Comparison of ENCODE assay signal across 10 cellular contexts in genomic region chr19:51637362-51637978, GRCh38. TPM values are rescaled to one million over a fixed set of nuclear protein-coding genes. Genes with fewer than 3 reads are reported as not detected.
DNase-seq lines count a peak whose midpoint lies in the region; ATAC-seq, FAIRE-seq and TF ChIP-seq lines count a peak whose summit lies in the region.
"Had no signal": no experiment of that assay in that cellular context is flagged by ENCODE, and none has a peak within 500 bp of the region (broad histone marks: within the 10 kb centered on the region; RNA-seq: fewer than 3 reads in every experiment).

No MANE protein-coding gene starts in this region.

- H3K79me1 ChIP-seq in H1 (ENCODE audit: low read depth, low read length), result no peaks in the 10 kb centered on the region

- H3K4ac ChIP-seq in H1 (replicated peaks; ENCODE audit: insufficient read length, low read depth, low read length), result no peak overlapping the region

- H3K4me3 Mint-ChIP-seq in progenitor cell of endocrine pancreas (ENCODE audit: low read depth), result no peak overlapping the region
- H3K4me3 Mint-ChIP-seq: activated T-cell treated with anti-CD3 and anti-CD28 coated beads, Interleukin-2, amount 50 U/mL, for 4 hours had no signal

- H3K56ac ChIP-seq in H1 (replicated peaks; ENCODE audit: insufficient read length, low read depth, low read length), result no peak overlapping the region

- H3K27me3 Mint-ChIP-seq in progenitor cell of endocrine pancreas, result peaks cover 15% of the 10 kb centered on the region

- no peak overlapping the region for H3K18ac ChIP-seq in H1 (ENCODE audit: extremely low read depth, low read length)

- no peaks in the 10 kb centered on the region for H3K36me3 ChIP-seq in H1 (ENCODE audit: control insufficient read depth in 2 of 4, insufficient read depth in 4 of 4, low read length in 3 of 4)

- H3K79me2 ChIP-seq in H1 (ENCODE audit: control insufficient read depth in 1 of 2, insufficient read depth in 2 of 2, low read length in 2 of 2), result no peaks in the 10 kb centered on the region

- H4K20me1 ChIP-seq in H1 (replicated peaks in 1 of 2; ENCODE audit: control insufficient read depth in 1 of 2, insufficient read depth in 2 of 2, low read length in 2 of 2), result no peaks in the 10 kb centered on the region

- no peaks in the 10 kb centered on the region for H3K23me2 ChIP-seq in H1 (ENCODE audit: low read depth, low read length)

- FAIRE-seq in H1 (lab: Jason Lieb, UNC), result no peak

- peaks cover 41 to 58% of the 10 kb centered on the region in 2 experiments for H3K9me3 ChIP-seq in H1 (ENCODE audit: insufficient read depth in 2 of 2, low read depth in 1 of 2, low read length in 1 of 2)

- CTCF ChIA-PET in H1 (lab: Charles Lee; ENCODE audit: partially characterized antibody), result interaction anchor here (0.7 to 2.6 kb wide), 10 partner anchors 10 to 164 kb away, joined by 3 to 9 read pairs (median 4); no protein-coding TSS in a partner anchor

- H2BK20ac ChIP-seq in H1 (ENCODE audit: low read length), result no peak overlapping the region

- POLR2A ChIA-PET in H1 (lab: Charles Lee; ENCODE audit: partially characterized antibody), result no interaction called here

- H2BK5ac ChIP-seq in H1 (ENCODE audit: low read depth, low read length), result no peak overlapping the region

- no peak for TF ChIP-seq EP300 in H1 (IDR thresholded peaks at IDR 0.05; ENCODE audit: borderline replicate concordance in 1 of 2, low read depth in 2 of 2, low read length in 2 of 2)

- ATAC-seq in GM21825 (IDR thresholded peaks at IDR 0.05; ENCODE audit: unreplicated experiment), result no peak
- ATAC-seq: activated T-cell treated with anti-CD3 and anti-CD28 coated beads, Interleukin-2, amount 50 U/mL, for 4 hours had no signal

- no peaks in the 10 kb centered on the region for H3K27me3 ChIP-seq in H1 (replicated peaks in 1 of 4; ENCODE audit: control insufficient read depth in 3 of 4, extremely low read depth in 1 of 4, insufficient read depth in 3 of 4, low read length in 3 of 4)

- DNase-seq in NCI-H2171 treated with DMSO at 0.1 percent for 48 hours (lab: John Stamatoyannopoulos, UW) (peak; percentile 3), NCI-H2171 (lab: John Stamatoyannopoulos, UW) (no peak), M059J (ENCODE audit: low read depth) (peak; percentile 13), H1 (ENCODE audit: low read depth in 1 of 2, low spot score in 2 of 2) (no peak), progenitor cell of endocrine pancreas (ENCODE audit: low spot score, unreplicated experiment) (no peak), HuH-7 (ENCODE audit: low spot score) (no peak)
- DNase-seq in stimulated activated CD4-positive, alpha-beta T cell treated with anti-CD3 and anti-CD28 coated beads, Interleukin-4, amount 100 ng/mL, for 4 hours, result no peak
- DNase-seq: activated T-cell treated with anti-CD3 and anti-CD28 coated beads, Interleukin-2, amount 50 U/mL, for 4 hours had no signal

- no peak overlapping the region for H3K9ac ChIP-seq in H1 (replicated peaks in 1 of 4; ENCODE audit: extremely low read depth in 1 of 4, low read depth in 3 of 4, low read length in 3 of 4)

- no peak overlapping the region for H3K27ac ChIP-seq in H1 (ENCODE audit: low read depth, low read length)

- WGBS in H1 (ENCODE audit: extremely low coverage in 1 of 2, insufficient coverage in 1 of 2, insufficient read length in 1 of 2, insufficient replicate concordance in 2 of 2, low coverage in 1 of 2, low lambda C conversion rate in 2 of 2, missing lambda C conversion rate in 1 of 2), 2 experiments, result 26% methylated on average over 5 of the region's 5 CpGs; no CpG with 5 or more reads in 1 of the 2 experiments

- TF ChIP-seq POLR2A in H1 (IDR thresholded peaks at IDR 0.05; ENCODE audit: control extremely low read depth in 1 of 2, low read depth in 2 of 2, low read length in 2 of 2), result no peak

- H4K91ac ChIP-seq in H1 (replicated peaks; ENCODE audit: insufficient read length, low read length), result no peak overlapping the region

- H2AK5ac ChIP-seq in H1 (ENCODE audit: low read depth, low read length), result no peak overlapping the region

- H3K4me2 ChIP-seq in H1 (ENCODE audit: insufficient read depth in 1 of 2, low read depth in 2 of 2, low read length in 2 of 2), result no peak overlapping the region

- TF ChIP-seq CTCF in H1 (IDR thresholded peaks at IDR 0.05; ENCODE audit: control extremely low read depth in 1 of 3, insufficient read depth in 1 of 3, low read depth in 1 of 3, low read length in 3 of 3) (peak in 2 of 3 experiments; percentile 19 to 49; a peak in 2 of 4 replicates), progenitor cell of endocrine pancreas (IDR thresholded peaks at IDR 0.05; ENCODE audit: unreplicated experiment) (peak; percentile 40)

- H2BK120ac ChIP-seq in H1 (replicated peaks; ENCODE audit: low read depth, low read length), result no peak overlapping the region

- H3K23ac ChIP-seq in H1 (ENCODE audit: insufficient read length), result no peak overlapping the region

- no peak overlapping the region for H2BK15ac ChIP-seq in H1 (ENCODE audit: low read length)

- no peaks in the 10 kb centered on the region for H3K36me3 Mint-ChIP-seq in progenitor cell of endocrine pancreas (ENCODE audit: insufficient read depth)

- no peak overlapping the region for H3K4me3 ChIP-seq in H1 (ENCODE audit: extremely low read depth in 1 of 4, insufficient read depth in 2 of 4, low read depth in 3 of 4, low read length in 4 of 4)

- no peaks in the 10 kb centered on the region for H3K4me1 ChIP-seq in H1 (replicated peaks in 1 of 4; ENCODE audit: control insufficient read depth in 3 of 4, insufficient read depth in 4 of 4, low read length in 3 of 4)

- TF ChIP-seq RAD21 in H1 (IDR thresholded peaks at IDR 0.05 in 1 of 2, conservative IDR thresholded peaks at IDR 0.05 in 1 of 2; ENCODE audit: low read depth in 2 of 2, low read length in 2 of 2), result peak in 1 of 2 experiments; percentile 24; a peak in 3 of 4 replicates

- peaks cover 23% of the 10 kb centered on the region for H3K9me3 Mint-ChIP-seq in progenitor cell of endocrine pancreas (ENCODE audit: low read depth)
- H3K9me3 Mint-ChIP-seq: activated T-cell treated with anti-CD3 and anti-CD28 coated beads, Interleukin-2, amount 50 U/mL, for 4 hours had no signal

- no peak overlapping the region for H2AFZ ChIP-seq in H1 (ENCODE audit: low read length)

- H3K4me1 Mint-ChIP-seq in progenitor cell of endocrine pancreas (ENCODE audit: low read depth), result no peaks in the 10 kb centered on the region

- H4K8ac ChIP-seq in H1 (ENCODE audit: extremely low read depth, insufficient read depth, low read length), result no peak overlapping the region

- H2BK12ac ChIP-seq in H1 (ENCODE audit: low read depth, low read length), result no peak overlapping the region

- no peak overlapping the region for H3K27ac Mint-ChIP-seq in progenitor cell of endocrine pancreas

- H4K5ac ChIP-seq in H1 (ENCODE audit: insufficient read length, low read depth, low read length), result no peak overlapping the region

- no peak overlapping the region for H3K14ac ChIP-seq in H1 (ENCODE audit: insufficient read length)

TF ChIP-seq in H1, 55 proteins besides CTCF, POLR2A, EP300 and RAD21 (continues in another document):
- TF ChIP-seq BRCA1 (IDR thresholded peaks at IDR 0.05; ENCODE audit: low read depth, low read length) (no peak), GABPA (IDR thresholded peaks at IDR 0.05; ENCODE audit: borderline replicate concordance, insufficient read depth, low read length) (no peak), CBX5 (IDR thresholded peaks at IDR 0.05; ENCODE audit: low read depth, low read length) (no peak), SP2 (IDR thresholded peaks at IDR 0.05; ENCODE audit: low read length) (no peak), TCF12 (IDR thresholded peaks at IDR 0.05; ENCODE audit: low read depth, low read length) (no peak), CREB1 (IDR thresholded peaks at IDR 0.05) (no peak), CHD2 (IDR thresholded peaks at IDR 0.05; ENCODE audit: low read length) (no peak), RFX5 (IDR thresholded peaks at IDR 0.05; ENCODE audit: borderline replicate concordance, low read depth, low read length) (no peak)

RNA-seq across cellular contexts. Expression of gene SIGLEC5, which starts 7.3 kb away (rescaled TPM):
- total RNA-seq in M059J (2014; rRNA removed; shearing (Covaris generic)), result not detected in 2 replicates
- total RNA-seq in H1 (2021; fragmentation: NEBNext Ultra II Directional; extraction: Animal tissue kit (Norgen Biotek cat#: 25700)), result not detected in 2 replicates
- not detected in 2 replicates for polyA plus RNA-seq in H1 (2011; rRNA removed)
- not detected for polyA plus RNA-seq in H1 (2011; cell fraction: cytosol; rRNA removed)
- not detected for polyA plus RNA-seq in H1 (2011; cell fraction: nucleus; rRNA removed)
- not detected in 4 replicates for polyA plus RNA-seq in H1 (2012, experiment 1 of 2)
- not detected for polyA plus RNA-seq in H1 (2012, experiment 2 of 2)
- not detected for polyA plus RNA-seq in H1 (2013, experiment 1 of 2)
- polyA plus RNA-seq in H1 (2013, experiment 2 of 2), result not detected
- not detected in 2 replicates for polyA minus RNA-seq in H1 (2011; rRNA and poly(A)+ RNA removed)
- not detected for polyA minus RNA-seq in H1 (2011; cell fraction: cytosol; rRNA and poly(A)+ RNA removed)
- polyA minus RNA-seq in H1 (2011; cell fraction: nucleus; rRNA and poly(A)+ RNA removed), result not detected
- not detected in 2 replicates for total RNA-seq in progenitor cell of endocrine pancreas
- total RNA-seq: myocyte had no signal

RNA-seq across cellular contexts. Expression of gene SIGLEC14, which starts 9.2 kb away (rescaled TPM):
- not detected in 2 replicates for total RNA-seq in M059J (2014; rRNA removed; shearing (Covaris generic))
- total RNA-seq in H1 (2021; fragmentation: NEBNext Ultra II Directional; extraction: Animal tissue kit (Norgen Biotek cat#: 25700)), result not detected in 2 replicates
- polyA plus RNA-seq in H1 (2011; rRNA removed), result not detected in 2 replicates
- polyA plus RNA-seq in H1 (2011; cell fraction: cytosol; rRNA removed), result not detected
- polyA plus RNA-seq in H1 (2011; cell fraction: nucleus; rRNA removed), result not detected
- 0.08 TPM in 1 of 4 replicates, not detected in the others for polyA plus RNA-seq in H1 (2012, experiment 1 of 2)
- not detected for polyA plus RNA-seq in H1 (2012, experiment 2 of 2)
- polyA plus RNA-seq in H1 (2013, experiment 1 of 2), result not detected
- polyA plus RNA-seq in H1 (2013, experiment 2 of 2), result 0.04 TPM
- not detected in 2 replicates for polyA minus RNA-seq in H1 (2011; rRNA and poly(A)+ RNA removed)
- not detected for polyA minus RNA-seq in H1 (2011; cell fraction: cytosol; rRNA and poly(A)+ RNA removed)
- polyA minus RNA-seq in H1 (2011; cell fraction: nucleus; rRNA and poly(A)+ RNA removed), result not detected
- total RNA-seq in progenitor cell of endocrine pancreas, result not detected in 2 replicates
- total RNA-seq: activated T-cell treated with anti-CD3 and anti-CD28 coated beads, Interleukin-2, amount 50 U/mL, for 4 hours; myocyte had no signal

RNA-seq across cellular contexts. Expression of gene SPACA6, which starts 55.7 kb away (rescaled TPM):
- total RNA-seq in M059J (2014; rRNA removed; shearing (Covaris generic)), result 4.1 and 13.7 TPM in 2 replicates
- 4.1 and 7.5 TPM in 2 replicates for total RNA-seq in H1 (2021; fragmentation: NEBNext Ultra II Directional; extraction: Animal tissue kit (Norgen Biotek cat#: 25700))
- polyA plus RNA-seq in H1 (2011; rRNA removed), result 7.1 and 9.7 TPM in 2 replicates
- polyA plus RNA-seq in H1 (2011; cell fraction: cytosol; rRNA removed), result 8.5 TPM
- 23.1 TPM for polyA plus RNA-seq in H1 (2011; cell fraction: nucleus; rRNA removed)
- polyA plus RNA-seq in H1 (2012, experiment 1 of 2), result 6.3 to 8.0 TPM (median 7.3 TPM) in 4 replicates
- polyA plus RNA-seq in H1 (2012, experiment 2 of 2), result 6.1 TPM
- 4.7 TPM for polyA plus RNA-seq in H1 (2013, experiment 1 of 2)
- 4.4 TPM for polyA plus RNA-seq in H1 (2013, experiment 2 of 2)
- 1.3 and 2.3 TPM in 2 replicates for polyA minus RNA-seq in H1 (2011; rRNA and poly(A)+ RNA removed)
- 1.4 TPM for polyA minus RNA-seq in H1 (2011; cell fraction: cytosol; rRNA and poly(A)+ RNA removed)
- 7.4 TPM for polyA minus RNA-seq in H1 (2011; cell fraction: nucleus; rRNA and poly(A)+ RNA removed)
- 28.9 and 32.3 TPM in 2 replicates for total RNA-seq in progenitor cell of endocrine pancreas

Comparison
In these comparisons a context has a peak if more than half of its experiments do, and no peak if none do; other contexts are left out.
1. DNase-seq: peak in NCI-H2171 treated with DMSO at 0.1 percent for 48 hours (single experiment) and M059J (single experiment); none in NCI-H2171 (single experiment), H1 (0 of 2), progenitor cell of endocrine pancreas (single experiment), stimulated activated CD4-positive, alpha-beta T cell treated with anti-CD3 and anti-CD28 coated beads, Interleukin-4, amount 100 ng/mL, for 4 hours (0 of 2) and HuH-7 (single experiment).